In the genomic region with DNA sequence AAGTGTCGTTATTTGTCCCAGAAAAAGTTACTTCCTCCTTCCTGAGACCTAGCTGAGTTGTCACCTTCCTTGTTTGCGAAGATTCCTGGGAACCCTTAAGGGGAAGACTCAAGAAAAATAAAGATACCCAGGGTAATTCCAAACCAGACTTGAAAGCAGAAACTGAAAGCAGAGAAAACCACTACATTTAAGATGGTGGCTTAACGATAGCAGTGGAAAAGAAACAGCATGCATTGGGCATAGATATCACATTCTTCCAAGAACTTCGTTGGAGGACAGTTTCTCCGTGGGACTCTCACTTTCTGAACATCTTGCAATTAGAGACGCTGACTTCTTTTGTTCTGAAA, we compare ENCODE assay signal across 9 cellular contexts.
A peak's percentile ranks its signal among the peaks of the same experiment; 100 is the strongest.
DNase-seq lines count a peak whose midpoint lies in the region; ATAC-seq and TF ChIP-seq lines count a peak whose summit lies in the region.
"Had no signal": no experiment of that assay in that cellular context is flagged by ENCODE, and none has a peak within 500 bp of the region (broad histone marks: within the 10 kb centered on the region; RNA-seq: fewer than 3 reads in every experiment).

No MANE protein-coding gene starts in this region.

- TF ChIP-seq CTCF in brain (conservative IDR thresholded peaks at IDR 0.05) = no peak
- no peak for TF ChIP-seq CTCF in Calu3 (IDR thresholded peaks at IDR 0.05; ENCODE audit: unreplicated experiment)
- no peak for TF ChIP-seq CTCF in thyroid gland (IDR thresholded peaks at IDR 0.05)

- H3K36me3 ChIP-seq in thyroid gland = no peaks in the 10 kb centered on the region

- no peak for TF ChIP-seq POLR2A in thyroid gland (IDR thresholded peaks at IDR 0.05)

- CTCF ChIA-PET in Calu3 (lab: Charles Lee) = no interaction called here

- peak overlapping the region; percentile 98 for H3K27ac Mint-ChIP-seq in stimulated activated naive CD8-positive, alpha-beta T cell treated with anti-CD3 and anti-CD28 coated beads, Interleukin-15, Interleukin-2, amounts not matched to agents 100 ng/mL and 50 ng/mL, for 24 hours
- H3K27ac Mint-ChIP-seq in brain = peak overlapping the region in 4 of 5 experiments; percentile 0 to 57 (median 44)
- H3K27ac Mint-ChIP-seq in Calu3 (ENCODE audit: unreplicated experiment) = no peak overlapping the region

- no peaks in the 10 kb centered on the region for H3K27me3 ChIP-seq in thyroid gland

- BruUV-seq in Calu3 (replicated peaks; lab: Mats Ljungman, UMichigan) = no TSS peak

- peaks cover 3% of the 10 kb centered on the region for H3K36me3 Mint-ChIP-seq in stimulated activated naive CD8-positive, alpha-beta T cell treated with anti-CD3 and anti-CD28 coated beads, Interleukin-15, Interleukin-2, amounts not matched to agents 100 ng/mL and 50 ng/mL, for 24 hours (ENCODE audit: low read depth)
- H3K36me3 Mint-ChIP-seq in brain (no peaks in the 10 kb centered on the region), Calu3 (ENCODE audit: insufficient read depth, unreplicated experiment) (no peaks in the 10 kb centered on the region)

- intact Hi-C loops in Calu3 (cut with micrococcal nuclease; ENCODE audit: unreplicated experiment) = no loop called here
- intact Hi-C loops in thyroid gland (cut with DNase I) = loop anchor here (10.0 kb wide), 1 partner anchor 64 kb away; no protein-coding TSS in a partner anchor

- ATAC-seq in stimulated activated naive CD8-positive, alpha-beta T cell treated with anti-CD3 and anti-CD28 coated beads, Interleukin-15, Interleukin-2, amounts not matched to agents 100 U/mL and 50 U/mL, for 24 hours = no peak
- ATAC-seq in HG03196 (IDR thresholded peaks at IDR 0.05; ENCODE audit: unreplicated experiment) = peak; percentile 36

- H3K4me3 Mint-ChIP-seq in stimulated activated naive CD8-positive, alpha-beta T cell treated with anti-CD3 and anti-CD28 coated beads, Interleukin-15, Interleukin-2, amounts not matched to agents 100 ng/mL and 50 ng/mL, for 24 hours = peak overlapping the region; percentile 76
- no peak overlapping the region for H3K4me3 Mint-ChIP-seq in brain
- H3K4me3 Mint-ChIP-seq in Calu3 (ENCODE audit: low read depth, unreplicated experiment) = no peak overlapping the region

- H3K9me3 Mint-ChIP-seq in stimulated activated naive CD8-positive, alpha-beta T cell treated with anti-CD3 and anti-CD28 coated beads, Interleukin-15, Interleukin-2, amounts not matched to agents 100 ng/mL and 50 ng/mL, for 24 hours = no peaks in the 10 kb centered on the region
- H3K9me3 Mint-ChIP-seq in brain (no peaks in the 10 kb centered on the region), Calu3 (ENCODE audit: low read depth, unreplicated experiment) (no peaks in the 10 kb centered on the region)

- H3K9me3 ChIP-seq in thyroid gland = no peaks in the 10 kb centered on the region

- no peak for DNase-seq in stimulated activated naive CD8-positive, alpha-beta T cell treated with anti-CD3 and anti-CD28 coated beads, Interleukin-15, Interleukin-2, amounts not matched to agents 100 U/mL and 50 U/mL, for 24 hours
- no peak for DNase-seq in stimulated activated CD4-positive, alpha-beta T cell treated with anti-CD3 and anti-CD28 coated beads, Interleukin-4, amount 100 ng/mL, for 4 hours
- no peak for DNase-seq in Calu3
- no peak for DNase-seq in DMS 273 treated with DMSO at 0.1 percent for 48 hours (lab: John Stamatoyannopoulos, UW)
- no peak for DNase-seq in thyroid gland
- DNase-seq: NCI-H2029 had no signal

- no peak overlapping the region for H3K4me3 ChIP-seq in thyroid gland (replicated peaks in 1 of 3)

- no peaks in the 10 kb centered on the region for H3K27me3 Mint-ChIP-seq in stimulated activated naive CD8-positive, alpha-beta T cell treated with anti-CD3 and anti-CD28 coated beads, Interleukin-15, Interleukin-2, amounts not matched to agents 100 ng/mL and 50 ng/mL, for 24 hours
- H3K27me3 Mint-ChIP-seq in brain (peaks cover 11% of the 10 kb centered on the region), Calu3 (ENCODE audit: unreplicated experiment) (no peaks in the 10 kb centered on the region)

- peaks cover 0 to 8% of the 10 kb centered on the region in 2 donors for H3K4me1 ChIP-seq in thyroid gland

- 85 to 91% methylated on average over 6 of the region's 6 CpGs for WGBS in thyroid gland, 2 donors

- H3K27ac ChIP-seq in thyroid gland = no peak overlapping the region

- H3K4me1 Mint-ChIP-seq in stimulated activated naive CD8-positive, alpha-beta T cell treated with anti-CD3 and anti-CD28 coated beads, Interleukin-15, Interleukin-2, amounts not matched to agents 100 ng/mL and 50 ng/mL, for 24 hours (ENCODE audit: low read depth) = peaks cover 10% of the 10 kb centered on the region
- H3K4me1 Mint-ChIP-seq in brain = peaks cover 45% of the 10 kb centered on the region
- peaks cover 9% of the 10 kb centered on the region for H3K4me1 Mint-ChIP-seq in Calu3 (ENCODE audit: low read depth, unreplicated experiment)
